ENCODE assay signal across 23 cellular contexts in genomic region chr2:12842917-12843316, GRCh38.
"Had no signal": no experiment of that assay in that cellular context is flagged by ENCODE, and none has a peak within 500 bp of the region (broad histone marks: within the 10 kb centered on the region; RNA-seq: fewer than 3 reads in every experiment).

No MANE protein-coding gene starts in this region.

- H3K4me1 ChIP-seq: colonic mucosa, gastrocnemius medialis, prostate gland, right atrium auricular region, thyroid gland had no signal

- H3K27me3 ChIP-seq: colonic mucosa, gastrocnemius medialis, right atrium auricular region, stomach, thyroid gland had no signal

- FAIRE-seq: endometrium, kidney had no signal

- H3K4me3 ChIP-seq: colonic mucosa, gastrocnemius medialis, lung, prostate gland, right atrium auricular region, smooth muscle cell, stomach, thyroid gland had no signal

- H3K4me3 Mint-ChIP-seq: dendritic cell treated with granulocyte-macrophage colony-stimulating factor and Interleukin-4, amounts not matched to agents 40 ng/mL and 50 ng/mL, for 4 days; naive thymus-derived CD8-positive, alpha-beta T cell; nephron progenitor cell; stimulated activated effector memory CD8-positive, alpha-beta T cell treated with anti-CD3 and anti-CD28 coated beads, Interleukin-12 subunit alpha, Interleukin-12 subunit beta, amount 100 ng/mL, for 72 hours had no signal

- H3K4me2 ChIP-seq: smooth muscle cell had no signal

- ATAC-seq: gastrocnemius medialis; left lobe of liver; naive thymus-derived CD8-positive, alpha-beta T cell; sciatic nerve; stimulated activated effector memory CD8-positive, alpha-beta T cell treated with anti-CD3 and anti-CD28 coated beads, Interleukin-12 subunit alpha, Interleukin-12 subunit beta, amount 100 ng/mL, for 72 hours had no signal

- H3K27ac ChIP-seq: colonic mucosa, gastrocnemius medialis, prostate gland, right atrium auricular region, stomach, thyroid gland had no signal

- H3K36me3 Mint-ChIP-seq: naive thymus-derived CD8-positive, alpha-beta T cell; stimulated activated effector memory CD8-positive, alpha-beta T cell treated with anti-CD3 and anti-CD28 coated beads, Interleukin-12 subunit alpha, Interleukin-12 subunit beta, amount 100 ng/mL, for 72 hours had no signal

- H3K36me3 ChIP-seq: colonic mucosa, gastrocnemius medialis, prostate gland, right atrium auricular region, stomach, thyroid gland had no signal

- H3K4me1 Mint-ChIP-seq: naive thymus-derived CD8-positive, alpha-beta T cell; nephron progenitor cell; stimulated activated effector memory CD8-positive, alpha-beta T cell treated with anti-CD3 and anti-CD28 coated beads, Interleukin-12 subunit alpha, Interleukin-12 subunit beta, amount 100 ng/mL, for 72 hours had no signal

- H3K9me3 Mint-ChIP-seq: dendritic cell treated with granulocyte-macrophage colony-stimulating factor and Interleukin-4, amounts not matched to agents 40 ng/mL and 50 ng/mL, for 4 days; naive thymus-derived CD8-positive, alpha-beta T cell; nephron progenitor cell; stimulated activated effector memory CD8-positive, alpha-beta T cell treated with anti-CD3 and anti-CD28 coated beads, Interleukin-12 subunit alpha, Interleukin-12 subunit beta, amount 100 ng/mL, for 72 hours had no signal

- H3K27ac Mint-ChIP-seq: dendritic cell treated with granulocyte-macrophage colony-stimulating factor and Interleukin-4, amounts not matched to agents 40 ng/mL and 50 ng/mL, for 4 days; naive thymus-derived CD8-positive, alpha-beta T cell; nephron progenitor cell; stimulated activated effector memory CD8-positive, alpha-beta T cell treated with anti-CD3 and anti-CD28 coated beads, Interleukin-12 subunit alpha, Interleukin-12 subunit beta, amount 100 ng/mL, for 72 hours had no signal

- H3K9me3 ChIP-seq: colonic mucosa, gastrocnemius medialis, prostate gland, right atrium auricular region, stomach, thyroid gland had no signal

- DNase-seq: colonic mucosa; effector memory CD4-positive, alpha-beta T cell; gastrocnemius medialis; head of caudate nucleus; kidney; naive thymus-derived CD8-positive, alpha-beta T cell; nephron progenitor cell; nucleus accumbens; stimulated activated CD4-positive, alpha-beta T cell treated with anti-CD3 and anti-CD28 coated beads, Interleukin-12 subunit alpha, Interleukin-12 subunit beta, amount 100 ng/mL, for 4 hours; stimulated activated CD4-positive, alpha-beta T cell treated with anti-CD3 and anti-CD28 coated beads, Interleukin-1b, Interleukin-23, amount 100 ng/mL, for 48 hours; stimulated activated CD4-positive, alpha-beta T cell treated with anti-CD3 and anti-CD28 coated beads, Interleukin-4, amount 100 ng/mL, for 1 hour; stimulated activated naive CD4-positive, alpha-beta T cell treated with Interleukin-2 at 50 U/mL for 16 hours; stomach; thyroid gland had no signal
